In the genomic region with DNA sequence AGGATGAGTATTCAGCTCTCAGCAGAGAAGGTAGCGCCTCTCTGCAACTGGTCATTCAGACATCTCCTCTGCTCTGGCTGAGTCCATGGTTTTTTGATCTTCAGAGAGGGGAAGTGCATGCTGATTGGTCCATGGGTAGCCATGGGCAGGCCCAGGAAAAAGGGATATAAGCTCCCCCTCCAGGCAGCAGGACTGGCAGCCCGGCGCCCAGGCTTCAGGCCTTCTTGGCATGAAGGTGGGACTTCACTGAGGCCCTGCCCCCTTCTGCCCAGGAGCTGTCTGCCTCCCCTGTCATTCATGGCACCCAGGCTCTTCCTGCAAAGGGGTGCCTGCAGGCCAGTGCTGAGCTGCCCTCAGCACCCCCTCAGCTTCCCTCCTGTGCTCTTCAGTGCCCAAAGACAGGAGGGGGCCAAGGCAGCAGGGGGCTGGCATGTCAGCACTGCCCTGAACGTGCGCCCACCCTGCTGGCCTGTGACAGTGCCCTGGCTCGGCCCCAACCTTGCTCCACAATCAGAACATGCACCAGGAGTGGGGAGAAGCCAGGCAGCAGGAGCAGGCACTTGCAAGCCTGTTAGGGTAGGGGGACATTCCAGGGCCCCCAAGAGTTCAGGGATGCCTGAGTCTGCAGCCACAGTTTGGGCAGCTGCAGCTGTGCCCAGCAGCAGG, we compare ENCODE assay signal across 24 cellular contexts. TPM values are rescaled to one million over a fixed set of nuclear protein-coding genes. Genes with fewer than 3 reads are reported as not detected.
"Had no signal": no experiment of that assay in that cellular context is flagged by ENCODE, and none has a peak within 500 bp of the region (broad histone marks: within the 10 kb centered on the region; RNA-seq: fewer than 3 reads in every experiment).

No MANE protein-coding gene starts in this region.

- H3K36me3 ChIP-seq: MG63, Peyer's patch, SJCRH30 had no signal

- H3K27ac ChIP-seq: Peyer's patch, SJCRH30 had no signal

- DNase-seq: KBM-7, MG63, NCI-H1092, NCI-H1105 treated with DMSO at 0.1 percent for 48 hours, NCI-H1417 treated with DMSO at 0.1 percent for 48 hours, NCI-H146, NCI-H187, NCI-H2029, NCI-H2081 treated with DMSO at 0.1 percent for 48 hours, NCI-H2171, NCI-H226, NCI-H446, NCI-H510A, NCI-H524 treated with DMSO at 0.1 percent for 48 hours, NCI-H69, NCI-H774, PC-3, Peyer's patch, SHP77 treated with DMSO at 0.1 percent for 48 hours, SJCRH30 had no signal

- H3K4me3 ChIP-seq: MG63, Peyer's patch, SJCRH30 had no signal

- H3K9me3 ChIP-seq: MG63, Peyer's patch had no signal

- H3K4me1 ChIP-seq: Peyer's patch, SJCRH30 had no signal

- ATAC-seq: PC-3, Right ventricle myocardium inferior, SK-N-SH treated with all-trans-retinoic acid at 6 μM for 48 hours had no signal

- H3K27me3 ChIP-seq: Peyer's patch, SJCRH30 had no signal

- FAIRE-seq: HTR-8/SVneo had no signal

RNA-seq across cellular contexts. Expression of gene NR1I2, which starts 13.8 kb away (rescaled TPM):
- total RNA-seq: LHCN-M2, Right ventricle myocardium inferior, SJCRH30 had no signal
